Comparison of ENCODE assay signal across 8 cellular contexts in genomic region chrX:49163555-49164419, GRCh38.
DNase-seq lines count a peak whose midpoint lies in the region; ATAC-seq, FAIRE-seq and TF ChIP-seq lines count a peak whose summit lies in the region.

No MANE protein-coding gene starts in this region.

- H3K9me3 Mint-ChIP-seq in nephron progenitor cell: peaks cover 51% of the 10 kb centered on the region

- H3K36me3 ChIP-seq in KOPT-K1 (ENCODE audit: insufficient read depth, low read length) (no peaks in the 10 kb centered on the region), stomach smooth muscle (ENCODE audit: control insufficient read depth in 2 of 2, insufficient read depth in 2 of 2, low read length in 2 of 2) (no peaks in the 10 kb centered on the region)

- peaks cover 15% of the 10 kb centered on the region for H3K4me1 ChIP-seq in stomach smooth muscle (ENCODE audit: control insufficient read depth, insufficient read depth, low read length)

- H3K4me1 Mint-ChIP-seq in nephron progenitor cell: peaks cover 18% of the 10 kb centered on the region

- peak overlapping the region; percentile 75 for H3K4me3 Mint-ChIP-seq in nephron progenitor cell

- no peaks in the 10 kb centered on the region for H3K36me3 Mint-ChIP-seq in nephron progenitor cell (ENCODE audit: low read depth)

- TF ChIP-seq CTCF in D721Med (IDR thresholded peaks at IDR 0.05; ENCODE audit: insufficient read depth, missing control alignments): peak; percentile 50
- peak; percentile 51 for TF ChIP-seq CTCF in nephron progenitor cell (IDR thresholded peaks at IDR 0.05)

- peaks cover 65% of the 10 kb centered on the region for H3K27me3 Mint-ChIP-seq in nephron progenitor cell (ENCODE audit: low read depth, poor library complexity)

- ATAC-seq in GM21576 (IDR thresholded peaks at IDR 0.05; ENCODE audit: unreplicated experiment): peak; percentile 40

- peak overlapping the region; percentile 35 to 62 for H3K4me3 ChIP-seq in stomach smooth muscle (ENCODE audit: low read length in 2 of 2)

- DNase-seq in D721Med (ENCODE audit: insufficient read length, low spot score) (peak; percentile 75), RPMI8226 (peak; percentile 89), fibroblast of the conjunctiva (ENCODE audit: low read depth) (peak; percentile 73), nephron progenitor cell (peak; percentile 79)
- DNase-seq in activated effector memory CD4-positive, alpha-beta T cell treated with anti-CD3 and anti-CD28 coated beads, Interleukin-2, amount 50 U/mL, for 16 hours: peak; percentile 93

- H3K27ac ChIP-seq in KOPT-K1 (ENCODE audit: low read depth, low read length, poor library complexity, severe bottlenecking): peak overlapping the region; percentile 68
- peak overlapping the region; percentile 87 for H3K27ac ChIP-seq in stomach smooth muscle (ENCODE audit: low read length)

- peak overlapping the region; percentile 64 for H3K27ac Mint-ChIP-seq in nephron progenitor cell

- H3K9me3 ChIP-seq in KOPT-K1 (ENCODE audit: insufficient read depth, low read length, poor library complexity, severe bottlenecking) (no peaks in the 10 kb centered on the region), stomach smooth muscle (ENCODE audit: control insufficient read depth in 2 of 2, low read length in 2 of 2) (no peaks in the 10 kb centered on the region)

- peaks cover 0 to 9% of the 10 kb centered on the region in 2 donors for H3K27me3 ChIP-seq in stomach smooth muscle (ENCODE audit: control insufficient read depth in 1 of 2, insufficient read depth in 2 of 2, low read length in 2 of 2)

- H3K9ac ChIP-seq in stomach smooth muscle (ENCODE audit: low read length in 2 of 2): peak overlapping the region; percentile 47 to 67

- no peak for FAIRE-seq in D721Med (lab: Jason Lieb, UNC)

Comparison
In these comparisons a context has a peak if more than half of its experiments do, and no peak if none do; other contexts are left out.
1. Peak in every context shown above with its lines: DNase-seq, ATAC-seq, H3K4me3 ChIP-seq and H3K27ac ChIP-seq.